In genomic region chr11:75347781-75348613, GRCh38 we compare ENCODE assay signal across 8 cellular contexts. TPM values are rescaled to one million over a fixed set of nuclear protein-coding genes. Genes with fewer than 3 reads are reported as not detected.
DNase-seq lines count a peak whose midpoint lies in the region; ATAC-seq and TF ChIP-seq lines count a peak whose summit lies in the region.

No MANE protein-coding gene starts in this region.

- H3K4me3 Mint-ChIP-seq in activated naive CD8-positive, alpha-beta T cell treated with anti-CD3 and anti-CD28 coated beads, Interleukin-2, amount 10 ng/mL, durations not matched to agents 7 days and 5 days = no peak overlapping the region
- H3K4me3 Mint-ChIP-seq in activated naive CD8-positive, alpha-beta T cell treated with anti-CD3 and anti-CD28 coated beads for 36 hours = no peak overlapping the region

- no peaks in the 10 kb centered on the region for H3F3A ChIP-seq in MM.1S (ENCODE audit: insufficient read depth, low read length)

- no peaks in the 10 kb centered on the region for H3K9me2 ChIP-seq in MM.1S (replicated peaks; ENCODE audit: insufficient read depth, low read length)

- no peaks in the 10 kb centered on the region for H3K36me3 ChIP-seq in uterus
- H3K36me3 ChIP-seq in MM.1S (replicated peaks; ENCODE audit: insufficient read depth, low read length) = no peaks in the 10 kb centered on the region

- no peak overlapping the region for H3K4me2 ChIP-seq in MM.1S (ENCODE audit: low read depth, low read length)

- TF ChIP-seq POLR2A in uterus (IDR thresholded peaks at IDR 0.05) = no peak

- H3K27me3 ChIP-seq in layer of hippocampus (ENCODE audit: control insufficient read depth, insufficient read depth, low read length) (no peaks in the 10 kb centered on the region), uterus (no peaks in the 10 kb centered on the region), MM.1S (replicated peaks; ENCODE audit: insufficient read depth, low read length) (peaks cover 20% of the 10 kb centered on the region; the same call in 1 of the 2 replicates)

- peaks cover 68% of the 10 kb centered on the region for H3K4me1 Mint-ChIP-seq in activated naive CD8-positive, alpha-beta T cell treated with anti-CD3 and anti-CD28 coated beads, Interleukin-2, amount 10 ng/mL, durations not matched to agents 7 days and 5 days
- H3K4me1 Mint-ChIP-seq in activated naive CD8-positive, alpha-beta T cell treated with anti-CD3 and anti-CD28 coated beads for 36 hours = peaks cover 80% of the 10 kb centered on the region

- no peaks in the 10 kb centered on the region for H3K79me2 ChIP-seq in MM.1S (ENCODE audit: low read length)

- H3K9ac ChIP-seq in MM.1S (ENCODE audit: low read length) = no peak overlapping the region

- no peaks in the 10 kb centered on the region for H4K20me1 ChIP-seq in MM.1S (ENCODE audit: insufficient read depth, low read length)

- peak overlapping the region; percentile 77 for H3K27ac Mint-ChIP-seq in activated naive CD8-positive, alpha-beta T cell treated with anti-CD3 and anti-CD28 coated beads, Interleukin-2, amount 10 ng/mL, durations not matched to agents 7 days and 5 days
- no peak overlapping the region for H3K27ac Mint-ChIP-seq in activated naive CD8-positive, alpha-beta T cell treated with anti-CD3 and anti-CD28 coated beads for 36 hours

- no peak for ATAC-seq in activated naive CD8-positive, alpha-beta T cell treated with anti-CD3 and anti-CD28 coated beads, Interleukin-2, amount 10 ng/mL, durations not matched to agents 7 days and 5 days (ENCODE audit: low read depth)
- no peak for ATAC-seq in HG03175 (IDR thresholded peaks at IDR 0.05; ENCODE audit: unreplicated experiment)
- ATAC-seq in HG03442 (IDR thresholded peaks at IDR 0.05; ENCODE audit: unreplicated experiment) = no peak

- H3K4me1 ChIP-seq in uterus (peaks cover 11 to 15% of the 10 kb centered on the region in 2 donors), MM.1S (ENCODE audit: low read length) (no peaks in the 10 kb centered on the region)

- H3K36me3 Mint-ChIP-seq in activated naive CD8-positive, alpha-beta T cell treated with anti-CD3 and anti-CD28 coated beads, Interleukin-2, amount 10 ng/mL, durations not matched to agents 7 days and 5 days = peaks cover 9% of the 10 kb centered on the region
- H3K36me3 Mint-ChIP-seq in activated naive CD8-positive, alpha-beta T cell treated with anti-CD3 and anti-CD28 coated beads for 36 hours = peaks cover 4% of the 10 kb centered on the region

- H3K9me3 Mint-ChIP-seq in activated naive CD8-positive, alpha-beta T cell treated with anti-CD3 and anti-CD28 coated beads, Interleukin-2, amount 10 ng/mL, durations not matched to agents 7 days and 5 days = no peaks in the 10 kb centered on the region
- H3K9me3 Mint-ChIP-seq in activated naive CD8-positive, alpha-beta T cell treated with anti-CD3 and anti-CD28 coated beads for 36 hours = no peaks in the 10 kb centered on the region

- TF ChIP-seq CTCF in uterus (IDR thresholded peaks at IDR 0.05) (no peak), MM.1S (IDR thresholded peaks at IDR 0.05; ENCODE audit: low read length) (no peak)

- no peak for DNase-seq in activated naive CD8-positive, alpha-beta T cell treated with anti-CD3 and anti-CD28 coated beads, Interleukin-2, amount 10 ng/mL, durations not matched to agents 7 days and 5 days
- DNase-seq in activated naive CD8-positive, alpha-beta T cell treated with anti-CD3 and anti-CD28 coated beads for 36 hours = no peak
- DNase-seq in amniotic epithelial cell (ENCODE audit: low read depth) = peak; percentile 79
- peak; percentile 44 to 46 for DNase-seq in uterus
- no peak for DNase-seq in MM.1S

- H3K27ac ChIP-seq in layer of hippocampus (ENCODE audit: low read depth, low read length) (peak overlapping the region; percentile 38), uterus (peak overlapping the region; percentile 88 to 91), MM.1S (ENCODE audit: low read length) (no peak overlapping the region)

- no peaks in the 10 kb centered on the region for H3K27me3 Mint-ChIP-seq in activated naive CD8-positive, alpha-beta T cell treated with anti-CD3 and anti-CD28 coated beads, Interleukin-2, amount 10 ng/mL, durations not matched to agents 7 days and 5 days
- H3K27me3 Mint-ChIP-seq in activated naive CD8-positive, alpha-beta T cell treated with anti-CD3 and anti-CD28 coated beads for 36 hours = no peaks in the 10 kb centered on the region

- POLR2A ChIA-PET in activated naive CD8-positive, alpha-beta T cell treated with anti-CD3 and anti-CD28 coated beads, Interleukin-2, amount 10 ng/mL, durations not matched to agents 7 days and 5 days (lab: Charles Lee) = no interaction called here

- H3K4me3 ChIP-seq in uterus (no peak overlapping the region), MM.1S (ENCODE audit: low read length) (no peak overlapping the region)

- intact Hi-C loops in uterus (cut with DNase I; ENCODE audit: low total_unique reads) = no loop called here

- no peaks in the 10 kb centered on the region for H3K9me3 ChIP-seq in uterus
- no peaks in the 10 kb centered on the region for H3K9me3 ChIP-seq in MM.1S (replicated peaks; ENCODE audit: insufficient read depth, low read length)

- H2AFZ ChIP-seq in MM.1S (ENCODE audit: low read length) = no peak overlapping the region

RNA-seq across cellular contexts. Expression of gene ARRB1, which starts 3.5 kb away (rescaled TPM):
- 10 to 100 TPM; 61.8 to 64.8 TPM for total RNA-seq in activated naive CD8-positive, alpha-beta T cell treated with anti-CD3 and anti-CD28 coated beads, Interleukin-2, amount 10 ng/mL, durations not matched to agents 7 days and 5 days
- 10 to 100 TPM; 25.6 to 26.3 TPM for total RNA-seq in activated naive CD8-positive, alpha-beta T cell treated with anti-CD3 and anti-CD28 coated beads for 36 hours
- total RNA-seq in uterus = 10 to 100 TPM; 23.1 to 61.8 (median 44.8) TPM

RNA-seq across cellular contexts. Expression of gene RPS3, which starts 51.3 kb away (rescaled TPM):
- 1,000 to 10,000 TPM; 3,289 to 3,447 TPM for total RNA-seq in activated naive CD8-positive, alpha-beta T cell treated with anti-CD3 and anti-CD28 coated beads, Interleukin-2, amount 10 ng/mL, durations not matched to agents 7 days and 5 days
- 1,000 to 10,000 TPM; 4,132 to 4,264 TPM for total RNA-seq in activated naive CD8-positive, alpha-beta T cell treated with anti-CD3 and anti-CD28 coated beads for 36 hours
- 1,000 to 10,000 TPM; 1,322 to 4,168 (median 2,484) TPM for total RNA-seq in uterus

Comparison
In these comparisons a context has a peak if more than half of its experiments do, and no peak if none do; other contexts are left out.
1. DNase-seq: peak in amniotic epithelial cell (single experiment) and uterus (2 of 2); none in activated naive CD8-positive, alpha-beta T cell treated with anti-CD3 and anti-CD28 coated beads, Interleukin-2, amount 10 ng/mL, durations not matched to agents 7 days and 5 days (single experiment), activated naive CD8-positive, alpha-beta T cell treated with anti-CD3 and anti-CD28 coated beads for 36 hours (single experiment) and MM.1S (single experiment).